ENCODE assay signal across 16 cellular contexts in genomic region chr6:1088441-1089001, GRCh38.
DNase-seq lines count a peak whose midpoint lies in the region; ATAC-seq, FAIRE-seq and TF ChIP-seq lines count a peak whose summit lies in the region.
"Had no signal": no experiment of that assay in that cellular context is flagged by ENCODE, and none has a peak within 500 bp of the region (broad histone marks: within the 10 kb centered on the region; RNA-seq: fewer than 3 reads in every experiment).

No MANE protein-coding gene starts in this region.

- H3K4me1 ChIP-seq in IMR-90 (ENCODE audit: control insufficient read depth, insufficient read depth, low read length) (peaks cover 8% of the 10 kb centered on the region), K562 (replicated peaks in 1 of 2; ENCODE audit: control insufficient read depth in 2 of 2, insufficient read depth in 2 of 2, low read length in 2 of 2) (no peaks in the 10 kb centered on the region), suprapubic skin (peaks cover 11% of the 10 kb centered on the region)
- H3K4me1 ChIP-seq: BE2C, Peyer's patch had no signal

- no peak for TF ChIP-seq CTCF in IMR-90 (conservative IDR thresholded peaks at IDR 0.05; ENCODE audit: low read depth, low read length)
- no peak for TF ChIP-seq CTCF in K562 (IDR thresholded peaks at IDR 0.05 in 2 of 3, conservative IDR thresholded peaks at IDR 0.05 in 1 of 3; ENCODE audit: insufficient read depth in 2 of 3, low read depth in 1 of 3, low read length in 3 of 3)
- TF ChIP-seq CTCF in suprapubic skin (IDR thresholded peaks at IDR 0.05), result no peak

- TF ChIP-seq RAD21 in IMR-90 (IDR thresholded peaks at IDR 0.05; ENCODE audit: low read length), result no peak
- TF ChIP-seq RAD21 in K562 (CRISPR knock-in tag; conservative IDR thresholded peaks at IDR 0.05 in 1 of 2, IDR thresholded peaks at IDR 0.05 in 1 of 2), result no peak

- H3K27me3 ChIP-seq in IMR-90 (ENCODE audit: control insufficient read depth, insufficient read depth, low read length) (no peaks in the 10 kb centered on the region), K562 (ENCODE audit: control insufficient read depth in 2 of 2, insufficient read depth in 2 of 2, low read length in 2 of 2) (peaks cover 0 to 22% of the 10 kb centered on the region in 2 experiments; a peak in 2 of 5 replicates), suprapubic skin (no peaks in the 10 kb centered on the region)
- H3K27me3 ChIP-seq: Peyer's patch had no signal

- intact Hi-C loops in IMR-90 (cut with micrococcal nuclease), result no loop called here
- intact Hi-C loops in K562 (cut with micrococcal nuclease), result no loop called here

- POLR2A ChIA-PET in IMR-90 (lab: Charles Lee; ENCODE audit: unreplicated experiment), result no interaction called here
- POLR2A ChIA-PET in K562 (lab: Yijun Ruan, JAX), result no interaction called here

- no peak for ATAC-seq in IMR-90 (ENCODE audit: low read depth)
- ATAC-seq in K562, result no peak

- in situ Hi-C loops in IMR-90 (cut with MboI; ENCODE audit: low sequenced_read_pairs), result no loop called here
- in situ Hi-C loops in K562 (cut with MboI), result no loop called here

- no peak overlapping the region for H3K23ac ChIP-seq in IMR-90 (ENCODE audit: low read depth, low read length)

- H3K18ac ChIP-seq in IMR-90 (ENCODE audit: low read depth, low read length), result no peak overlapping the region

- H3K4ac ChIP-seq in IMR-90 (ENCODE audit: low read depth, low read length), result no peak overlapping the region

- no peak overlapping the region for H3K4me2 ChIP-seq in IMR-90 (ENCODE audit: low read depth, low read length)
- no peak overlapping the region for H3K4me2 ChIP-seq in K562 (ENCODE audit: insufficient read depth, low read length)

- H2AK5ac ChIP-seq in IMR-90 (ENCODE audit: low read depth, low read length), result no peak overlapping the region

- no peak overlapping the region for H2BK5ac ChIP-seq in IMR-90 (ENCODE audit: low read depth, low read length, poor library complexity, severe bottlenecking)

- no CpG with 5 or more reads among the region's 5 CpGs for WGBS in IMR-90 (ENCODE audit: extremely low coverage in 2 of 2, insufficient read length in 1 of 2), 2 experiments
- WGBS in K562 (ENCODE audit: insufficient coverage, low coverage, missing lambda C conversion rate), result 1% methylated on average over 5 of the region's 5 CpGs
- WGBS in suprapubic skin, result 53% methylated on average over 5 of the region's 5 CpGs

- H2BK15ac ChIP-seq in IMR-90 (ENCODE audit: low read depth, low read length), result no peak overlapping the region

- no peaks in the 10 kb centered on the region for H3K36me3 ChIP-seq in IMR-90 (ENCODE audit: control insufficient read depth, insufficient read depth, low read length)
- H3K36me3 ChIP-seq in K562 (ENCODE audit: control insufficient read depth, insufficient read depth, low read length), result no peaks in the 10 kb centered on the region
- no peaks in the 10 kb centered on the region for H3K36me3 ChIP-seq in suprapubic skin
- H3K36me3 ChIP-seq: BE2C, Peyer's patch had no signal

- FAIRE-seq in K562 (lab: Jason Lieb, UNC) (no peak), H54 (lab: Jason Lieb, UNC) (no peak)

- H3K9me3 ChIP-seq in IMR-90 (ENCODE audit: control insufficient read depth, insufficient read depth, low read length), result no peaks in the 10 kb centered on the region
- no peaks in the 10 kb centered on the region for H3K9me3 ChIP-seq in K562 (replicated peaks; ENCODE audit: control insufficient read depth, insufficient read depth, low read depth, low read length)
- H3K9me3 ChIP-seq in suprapubic skin, result no peaks in the 10 kb centered on the region
- H3K9me3 ChIP-seq: BE2C, Peyer's patch had no signal

- H2AK9ac ChIP-seq in IMR-90 (replicated peaks; ENCODE audit: low read depth, low read length, poor library complexity), result no peak overlapping the region

- H3K9ac ChIP-seq in IMR-90 (ENCODE audit: low read depth, low read length), result no peak overlapping the region
- H3K9ac ChIP-seq in K562 (ENCODE audit: insufficient read depth in 1 of 2, low read depth in 2 of 2, low read length in 2 of 2), result no peak overlapping the region

- H3K4me3 ChIP-seq in IMR-90 (ENCODE audit: insufficient read depth, low read depth, low read length) (no peak overlapping the region), K562 (no peak overlapping the region), suprapubic skin (no peak overlapping the region)
- H3K4me3 ChIP-seq: Peyer's patch had no signal

- BruUV-seq in IMR-90 (replicated peaks; lab: Mats Ljungman, UMichigan), result no TSS peak
- BruUV-seq in K562 (replicated peaks; lab: Mats Ljungman, UMichigan), result no TSS peak

- CTCF ChIA-PET in IMR-90 (lab: Yijun Ruan, JAX) (interaction anchor here (0.5 kb wide), 1 partner anchor 122 kb away, joined by 3 read pairs; no protein-coding TSS in a partner anchor), K562 (lab: Yijun Ruan, JAX; ENCODE audit: low intra/inter-chr PET ratio) (no interaction called here)

- TF ChIP-seq EP300 in K562 (IDR thresholded peaks at IDR 0.05; ENCODE audit: low read length) (no peak), suprapubic skin (IDR thresholded peaks at IDR 0.05) (no peak)

- H3K79me1 ChIP-seq in IMR-90 (ENCODE audit: low read depth in 1 of 2, low read length in 2 of 2), result no peaks in the 10 kb centered on the region

- no peak overlapping the region for H3K27ac ChIP-seq in IMR-90 (ENCODE audit: insufficient read depth, low read length)
- H3K27ac ChIP-seq in K562 (ENCODE audit: extremely low read depth, low read depth, low read length), result no peak overlapping the region
- peak overlapping the region; percentile 46 for H3K27ac ChIP-seq in suprapubic skin
- H3K27ac ChIP-seq: Peyer's patch had no signal

- no peak overlapping the region for H4K8ac ChIP-seq in IMR-90 (ENCODE audit: low read depth in 2 of 2, low read length in 2 of 2)

- H3K79me2 ChIP-seq in K562 (ENCODE audit: control insufficient read depth, insufficient read depth, low read length), result no peaks in the 10 kb centered on the region

- no peak overlapping the region for H3K14ac ChIP-seq in IMR-90 (replicated peaks; ENCODE audit: low read depth, low read length)

- no peak overlapping the region for H2BK20ac ChIP-seq in IMR-90 (ENCODE audit: low read depth, low read length)

- no peaks in the 10 kb centered on the region for H4K20me1 ChIP-seq in IMR-90 (ENCODE audit: insufficient read depth, low read length)
- H4K20me1 ChIP-seq in K562 (replicated peaks; ENCODE audit: control insufficient read depth, insufficient read depth, low read length), result no peaks in the 10 kb centered on the region

- H3K9me1 ChIP-seq in IMR-90 (ENCODE audit: insufficient read depth, low read length) (peaks cover 7% of the 10 kb centered on the region; the same call in 1 of the 2 replicates), K562 (ENCODE audit: control insufficient read depth, insufficient read depth, low read length) (no peaks in the 10 kb centered on the region)

- no peak overlapping the region for H2BK120ac ChIP-seq in IMR-90 (ENCODE audit: low read depth, low read length)

- no peak overlapping the region for H4K5ac ChIP-seq in IMR-90 (ENCODE audit: low read depth, low read length)

- H4K91ac ChIP-seq in IMR-90 (ENCODE audit: insufficient read depth, low read depth, low read length), result no peak overlapping the region

- H2AFZ ChIP-seq in IMR-90 (replicated peaks; ENCODE audit: low read length, poor library complexity) (no peak overlapping the region), K562 (ENCODE audit: low read depth, low read length) (no peak overlapping the region)

- DNase-seq in IMR-90 (no peak), K562 (ENCODE audit: extremely low read depth in 1 of 4, low spot score in 3 of 4) (no peak), islet precursor cell (peak; percentile 10), suprapubic skin (ENCODE audit: low spot score in 2 of 2) (no peak), NCI-H1417 treated with DMSO at 0.1 percent for 48 hours (lab: John Stamatoyannopoulos, UW) (no peak), H54 (ENCODE audit: insufficient read length, low spot score) (no peak), GM19238 (ENCODE audit: insufficient read length, low spot score) (no peak)
- DNase-seq: BE2C; CD8-positive, alpha-beta memory T cell; H7; NCI-H1105; NCI-H187; NCI-H2171 treated with DMSO at 0.1 percent for 48 hours; NCI-H510A; Peyer's patch; SHP77 had no signal

- dilution Hi-C loops in IMR-90 (cut with HindIII; ENCODE audit: low sequenced_read_pairs, unreplicated experiment), result no loop called here

- TF ChIP-seq POLR2A in IMR-90 (IDR thresholded peaks at IDR 0.05; ENCODE audit: low read depth, low read length) (no peak), K562 (conservative IDR thresholded peaks at IDR 0.05) (no peak), suprapubic skin (IDR thresholded peaks at IDR 0.05) (no peak), H54 (IDR thresholded peaks at IDR 0.05; ENCODE audit: low read depth, low read length) (no peak)

- H3K56ac ChIP-seq in IMR-90 (ENCODE audit: extremely low read depth, insufficient read depth, low read length), result no peak overlapping the region

TF ChIP-seq in IMR-90, 13 proteins besides CTCF, POLR2A, EP300 and RAD21:
- no peak for TF ChIP-seq CEBPB (IDR thresholded peaks at IDR 0.05; ENCODE audit: low read depth, low read length)
- peak; percentile 75 for TF ChIP-seq MAFK (IDR thresholded peaks at IDR 0.05; ENCODE audit: low read depth, low read length)

TF ChIP-seq in K562, 482 proteins besides CTCF, POLR2A, EP300 and RAD21:
- TF ChIP-seq ATF1 (CRISPR knock-in tag; IDR thresholded peaks at IDR 0.05) (no peak), ATF1 (tag; IDR thresholded peaks at IDR 0.05) (no peak), C11orf30 (IDR thresholded peaks at IDR 0.05; ENCODE audit: low read depth) (peak; percentile 52; the same call in 1 of the 2 replicates), MAFF (IDR thresholded peaks at IDR 0.05; ENCODE audit: low read length) (0 out of 2 replicates have a peak, but pooled peaks have one; percentile 38), MAFK (IDR thresholded peaks at IDR 0.05; ENCODE audit: low read length) (peak; percentile 37; the same call in 1 of the 2 replicates), TAL1 (IDR thresholded peaks at IDR 0.05) (no peak), ZNF316 (IDR thresholded peaks at IDR 0.05) (peak; percentile 76), MAFG (tag; conservative IDR thresholded peaks at IDR 0.05) (peak; percentile 50)
TF ChIP-seq in K562: peak in this region for 5.
